1 cellular context compared by ENCODE assay signal in genomic region chr2:6452702-6453481, GRCh38.
TF ChIP-seq lines count a peak whose summit lies in the region.

No MANE protein-coding gene starts in this region.

TF ChIP-seq in IMR-90, 13 proteins besides CTCF, POLR2A, EP300 and RAD21 (continued from another document):
- no peak for TF ChIP-seq FOS (IDR thresholded peaks at IDR 0.05; ENCODE audit: low read depth, low read length)
- no peak for TF ChIP-seq RFX5 (IDR thresholded peaks at IDR 0.05; ENCODE audit: low read depth, low read length)
- no peak for TF ChIP-seq MAZ (IDR thresholded peaks at IDR 0.05; ENCODE audit: borderline replicate concordance, low read depth, low read length)
- TF ChIP-seq MXI1 (IDR thresholded peaks at IDR 0.05; ENCODE audit: borderline replicate concordance, low read depth, low read length) = no peak
- TF ChIP-seq USF2 (IDR thresholded peaks at IDR 0.05; ENCODE audit: low read depth, low read length) = no peak
